Comparison of ENCODE assay signal across 1 cellular context in the genomic region with DNA sequence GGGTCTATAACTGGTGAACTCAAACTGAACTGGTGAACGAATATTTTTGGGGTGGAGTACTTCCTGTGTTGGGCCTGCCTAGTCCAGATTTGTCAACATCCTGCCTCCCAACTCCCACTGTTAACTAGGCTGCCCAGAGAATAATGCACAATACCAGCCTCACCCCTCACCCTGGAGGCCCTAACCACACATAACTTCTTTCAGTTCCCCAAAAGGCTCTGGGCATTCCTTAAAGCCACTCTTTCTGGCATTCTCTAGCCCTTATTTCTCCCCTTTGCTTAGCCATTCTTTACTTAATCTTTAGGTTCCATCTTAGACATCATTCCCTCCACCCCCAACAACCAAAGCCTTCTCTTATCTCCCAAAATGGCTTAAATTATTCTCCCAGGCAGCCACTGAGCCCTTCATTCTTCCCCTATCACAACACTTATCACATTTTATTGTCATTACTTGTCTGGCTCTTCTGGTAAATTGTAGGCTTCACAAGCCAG.
TF ChIP-seq lines count a peak whose summit lies in the region.

No MANE protein-coding gene starts in this region.

TF ChIP-seq in K562, 482 proteins besides CTCF, POLR2A, EP300 and RAD21 (continued from another document and continues in another):
- TF ChIP-seq, protein P1, sequence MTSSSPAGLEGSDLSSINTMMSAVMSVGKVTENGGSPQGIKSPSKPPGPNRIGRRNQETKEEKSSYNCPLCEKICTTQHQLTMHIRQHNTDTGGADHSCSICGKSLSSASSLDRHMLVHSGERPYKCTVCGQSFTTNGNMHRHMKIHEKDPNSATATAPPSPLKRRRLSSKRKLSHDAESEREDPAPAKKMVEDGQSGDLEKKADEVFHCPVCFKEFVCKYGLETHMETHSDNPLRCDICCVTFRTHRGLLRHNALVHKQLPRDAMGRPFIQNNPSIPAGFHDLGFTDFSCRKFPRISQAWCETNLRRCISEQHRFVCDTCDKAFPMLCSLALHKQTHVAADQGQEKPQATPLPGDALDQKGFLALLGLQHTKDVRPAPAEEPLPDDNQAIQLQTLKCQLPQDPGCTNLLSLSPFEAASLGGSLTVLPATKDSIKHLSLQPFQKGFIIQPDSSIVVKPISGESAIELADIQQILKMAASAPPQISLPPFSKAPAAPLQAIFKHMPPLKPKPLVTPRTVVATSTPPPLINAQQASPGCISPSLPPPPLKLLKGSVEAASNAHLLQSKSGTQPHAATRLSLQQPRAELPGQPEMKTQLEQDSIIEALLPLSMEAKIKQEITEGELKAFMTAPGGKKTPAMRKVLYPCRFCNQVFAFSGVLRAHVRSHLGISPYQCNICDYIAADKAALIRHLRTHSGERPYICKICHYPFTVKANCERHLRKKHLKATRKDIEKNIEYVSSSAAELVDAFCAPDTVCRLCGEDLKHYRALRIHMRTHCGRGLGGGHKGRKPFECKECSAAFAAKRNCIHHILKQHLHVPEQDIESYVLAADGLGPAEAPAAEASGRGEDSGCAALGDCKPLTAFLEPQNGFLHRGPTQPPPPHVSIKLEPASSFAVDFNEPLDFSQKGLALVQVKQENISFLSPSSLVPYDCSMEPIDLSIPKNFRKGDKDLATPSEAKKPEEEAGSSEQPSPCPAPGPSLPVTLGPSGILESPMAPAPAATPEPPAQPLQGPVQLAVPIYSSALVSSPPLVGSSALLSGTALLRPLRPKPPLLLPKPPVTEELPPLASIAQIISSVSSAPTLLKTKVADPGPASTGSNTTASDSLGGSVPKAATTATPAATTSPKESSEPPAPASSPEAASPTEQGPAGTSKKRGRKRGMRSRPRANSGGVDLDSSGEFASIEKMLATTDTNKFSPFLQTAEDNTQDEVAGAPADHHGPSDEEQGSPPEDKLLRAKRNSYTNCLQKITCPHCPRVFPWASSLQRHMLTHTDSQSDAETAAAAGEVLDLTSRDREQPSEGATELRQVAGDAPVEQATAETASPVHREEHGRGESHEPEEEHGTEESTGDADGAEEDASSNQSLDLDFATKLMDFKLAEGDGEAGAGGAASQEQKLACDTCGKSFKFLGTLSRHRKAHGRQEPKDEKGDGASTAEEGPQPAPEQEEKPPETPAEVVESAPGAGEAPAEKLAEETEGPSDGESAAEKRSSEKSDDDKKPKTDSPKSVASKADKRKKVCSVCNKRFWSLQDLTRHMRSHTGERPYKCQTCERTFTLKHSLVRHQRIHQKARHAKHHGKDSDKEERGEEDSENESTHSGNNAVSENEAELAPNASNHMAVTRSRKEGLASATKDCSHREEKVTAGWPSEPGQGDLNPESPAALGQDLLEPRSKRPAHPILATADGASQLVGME (CRISPR knock-in tag; IDR thresholded peaks at IDR 0.05): no peak
- TF ChIP-seq, protein P2, sequence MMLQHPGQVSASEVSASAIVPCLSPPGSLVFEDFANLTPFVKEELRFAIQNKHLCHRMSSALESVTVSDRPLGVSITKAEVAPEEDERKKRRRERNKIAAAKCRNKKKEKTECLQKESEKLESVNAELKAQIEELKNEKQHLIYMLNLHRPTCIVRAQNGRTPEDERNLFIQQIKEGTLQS (IDR thresholded peaks at IDR 0.05): no peak
- TF ChIP-seq, protein P2 (CRISPR knock-in tag; conservative IDR thresholded peaks at IDR 0.05): no peak
- TF ChIP-seq GABPA (tag; conservative IDR thresholded peaks at IDR 0.05; ENCODE audit: low read depth) (peak; percentile 51), MAFF (IDR thresholded peaks at IDR 0.05; ENCODE audit: low read length) (no peak), EHMT2 (IDR thresholded peaks at IDR 0.05) (peak; percentile 65), TAF9B (IDR thresholded peaks at IDR 0.05; ENCODE audit: partially characterized antibody) (peak; percentile 24), TRIM24 (IDR thresholded peaks at IDR 0.05) (0 out of 4 replicates have a peak, but pooled peaks of 1 of the 2 experiments have one; percentile 19), NCOA1 (IDR thresholded peaks at IDR 0.05; ENCODE audit: low read depth) (no peak), FOXA3 (CRISPR knock-in tag; conservative IDR thresholded peaks at IDR 0.05 in 1 of 2, IDR thresholded peaks at IDR 0.05 in 1 of 2) (peak in 1 of 2 experiments; percentile 49; a peak in 2 of 4 replicates), MTA1 (IDR thresholded peaks at IDR 0.05; ENCODE audit: borderline replicate concordance) (peak; percentile 23; the same call in 1 of the 2 replicates), ZNF41 (CRISPR knock-in tag; conservative IDR thresholded peaks at IDR 0.05) (no peak), NFIC (IDR thresholded peaks at IDR 0.05) (no peak), LEF1 (IDR thresholded peaks at IDR 0.05) (peak; percentile 80), PHB (CRISPR knock-in tag; IDR thresholded peaks at IDR 0.05) (no peak), NR2C1 (IDR thresholded peaks at IDR 0.05) (no peak), NR2C1 (tag; IDR thresholded peaks at IDR 0.05) (no peak), ZBED1 (IDR thresholded peaks at IDR 0.05) (no peak), YBX1 (IDR thresholded peaks at IDR 0.05) (no peak), EP400 (IDR thresholded peaks at IDR 0.05) (0 out of 2 replicates have a peak, but pooled peaks have one; percentile 39), MTF1 (CRISPR knock-in tag; IDR thresholded peaks at IDR 0.05; ENCODE audit: borderline replicate concordance) (no peak), ZNF589 (CRISPR knock-in tag; IDR thresholded peaks at IDR 0.05; ENCODE audit: low read depth) (peak; percentile 65; the same call in 1 of the 2 replicates), DPF2 (IDR thresholded peaks at IDR 0.05) (peak; percentile 82), SPI1 (IDR thresholded peaks at IDR 0.05; ENCODE audit: borderline replicate concordance, low read depth, low read length) (no peak), MTA2 (IDR thresholded peaks at IDR 0.05; ENCODE audit: low read depth) (no peak), TSC22D4 (tag; IDR thresholded peaks at IDR 0.05) (no peak), SMARCB1 (IDR thresholded peaks at IDR 0.05; ENCODE audit: insufficient read length, low read depth) (no peak), TEAD4 (IDR thresholded peaks at IDR 0.05; ENCODE audit: low read length) (0 out of 2 replicates have a peak, but pooled peaks have one; percentile 23), TEAD4 (CRISPR knock-in tag; IDR thresholded peaks at IDR 0.05; ENCODE audit: borderline replicate concordance) (no peak), ELF4 (CRISPR knock-in tag; IDR thresholded peaks at IDR 0.05) (no peak), POLR3A (IDR thresholded peaks at IDR 0.05; ENCODE audit: borderline replicate concordance, extremely low read depth, insufficient read depth, insufficient read length) (no peak), CSDE1 (IDR thresholded peaks at IDR 0.05) (no peak), HDAC1 (IDR thresholded peaks at IDR 0.05) (peak in 1 of 2 experiments; percentile 45; a peak in 1 of 4 replicates), HDGF (IDR thresholded peaks at IDR 0.05) (no peak), TEAD2 (tag; IDR thresholded peaks at IDR 0.05) (no peak)
- TF ChIP-seq, protein P3, sequence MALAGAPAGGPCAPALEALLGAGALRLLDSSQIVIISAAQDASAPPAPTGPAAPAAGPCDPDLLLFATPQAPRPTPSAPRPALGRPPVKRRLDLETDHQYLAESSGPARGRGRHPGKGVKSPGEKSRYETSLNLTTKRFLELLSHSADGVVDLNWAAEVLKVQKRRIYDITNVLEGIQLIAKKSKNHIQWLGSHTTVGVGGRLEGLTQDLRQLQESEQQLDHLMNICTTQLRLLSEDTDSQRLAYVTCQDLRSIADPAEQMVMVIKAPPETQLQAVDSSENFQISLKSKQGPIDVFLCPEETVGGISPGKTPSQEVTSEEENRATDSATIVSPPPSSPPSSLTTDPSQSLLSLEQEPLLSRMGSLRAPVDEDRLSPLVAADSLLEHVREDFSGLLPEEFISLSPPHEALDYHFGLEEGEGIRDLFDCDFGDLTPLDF (CRISPR knock-in tag; IDR thresholded peaks at IDR 0.05): no peak
- TF ChIP-seq, protein P4, sequence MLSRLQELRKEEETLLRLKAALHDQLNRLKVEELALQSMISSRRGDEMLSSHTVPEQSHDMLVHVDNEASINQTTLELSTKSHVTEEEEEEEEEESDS (CRISPR knock-in tag; IDR thresholded peaks at IDR 0.05): no peak
- TF ChIP-seq, protein P5, sequence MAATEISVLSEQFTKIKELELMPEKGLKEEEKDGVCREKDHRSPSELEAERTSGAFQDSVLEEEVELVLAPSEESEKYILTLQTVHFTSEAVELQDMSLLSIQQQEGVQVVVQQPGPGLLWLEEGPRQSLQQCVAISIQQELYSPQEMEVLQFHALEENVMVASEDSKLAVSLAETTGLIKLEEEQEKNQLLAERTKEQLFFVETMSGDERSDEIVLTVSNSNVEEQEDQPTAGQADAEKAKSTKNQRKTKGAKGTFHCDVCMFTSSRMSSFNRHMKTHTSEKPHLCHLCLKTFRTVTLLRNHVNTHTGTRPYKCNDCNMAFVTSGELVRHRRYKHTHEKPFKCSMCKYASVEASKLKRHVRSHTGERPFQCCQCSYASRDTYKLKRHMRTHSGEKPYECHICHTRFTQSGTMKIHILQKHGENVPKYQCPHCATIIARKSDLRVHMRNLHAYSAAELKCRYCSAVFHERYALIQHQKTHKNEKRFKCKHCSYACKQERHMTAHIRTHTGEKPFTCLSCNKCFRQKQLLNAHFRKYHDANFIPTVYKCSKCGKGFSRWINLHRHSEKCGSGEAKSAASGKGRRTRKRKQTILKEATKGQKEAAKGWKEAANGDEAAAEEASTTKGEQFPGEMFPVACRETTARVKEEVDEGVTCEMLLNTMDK (IDR thresholded peaks at IDR 0.05; ENCODE audit: borderline replicate concordance, insufficient read depth, low read depth, low read length, poor library complexity, severe bottlenecking): no peak
- TF ChIP-seq, protein P6, sequence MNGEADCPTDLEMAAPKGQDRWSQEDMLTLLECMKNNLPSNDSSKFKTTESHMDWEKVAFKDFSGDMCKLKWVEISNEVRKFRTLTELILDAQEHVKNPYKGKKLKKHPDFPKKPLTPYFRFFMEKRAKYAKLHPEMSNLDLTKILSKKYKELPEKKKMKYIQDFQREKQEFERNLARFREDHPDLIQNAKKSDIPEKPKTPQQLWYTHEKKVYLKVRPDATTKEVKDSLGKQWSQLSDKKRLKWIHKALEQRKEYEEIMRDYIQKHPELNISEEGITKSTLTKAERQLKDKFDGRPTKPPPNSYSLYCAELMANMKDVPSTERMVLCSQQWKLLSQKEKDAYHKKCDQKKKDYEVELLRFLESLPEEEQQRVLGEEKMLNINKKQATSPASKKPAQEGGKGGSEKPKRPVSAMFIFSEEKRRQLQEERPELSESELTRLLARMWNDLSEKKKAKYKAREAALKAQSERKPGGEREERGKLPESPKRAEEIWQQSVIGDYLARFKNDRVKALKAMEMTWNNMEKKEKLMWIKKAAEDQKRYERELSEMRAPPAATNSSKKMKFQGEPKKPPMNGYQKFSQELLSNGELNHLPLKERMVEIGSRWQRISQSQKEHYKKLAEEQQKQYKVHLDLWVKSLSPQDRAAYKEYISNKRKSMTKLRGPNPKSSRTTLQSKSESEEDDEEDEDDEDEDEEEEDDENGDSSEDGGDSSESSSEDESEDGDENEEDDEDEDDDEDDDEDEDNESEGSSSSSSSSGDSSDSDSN (IDR thresholded peaks at IDR 0.05; ENCODE audit: borderline replicate concordance in 1 of 2, low read depth in 2 of 2, low read length in 2 of 2): no peak
- TF ChIP-seq, protein P7, sequence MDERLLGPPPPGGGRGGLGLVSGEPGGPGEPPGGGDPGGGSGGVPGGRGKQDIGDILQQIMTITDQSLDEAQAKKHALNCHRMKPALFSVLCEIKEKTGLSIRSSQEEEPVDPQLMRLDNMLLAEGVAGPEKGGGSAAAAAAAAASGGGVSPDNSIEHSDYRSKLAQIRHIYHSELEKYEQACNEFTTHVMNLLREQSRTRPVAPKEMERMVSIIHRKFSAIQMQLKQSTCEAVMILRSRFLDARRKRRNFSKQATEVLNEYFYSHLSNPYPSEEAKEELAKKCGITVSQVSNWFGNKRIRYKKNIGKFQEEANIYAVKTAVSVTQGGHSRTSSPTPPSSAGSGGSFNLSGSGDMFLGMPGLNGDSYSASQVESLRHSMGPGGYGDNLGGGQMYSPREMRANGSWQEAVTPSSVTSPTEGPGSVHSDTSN (CRISPR knock-in tag; IDR thresholded peaks at IDR 0.05; ENCODE audit: low read depth): no peak
- TF ChIP-seq, protein P7 (tag; conservative IDR thresholded peaks at IDR 0.05; ENCODE audit: low read depth): peak; percentile 35
- TF ChIP-seq, protein P8, sequence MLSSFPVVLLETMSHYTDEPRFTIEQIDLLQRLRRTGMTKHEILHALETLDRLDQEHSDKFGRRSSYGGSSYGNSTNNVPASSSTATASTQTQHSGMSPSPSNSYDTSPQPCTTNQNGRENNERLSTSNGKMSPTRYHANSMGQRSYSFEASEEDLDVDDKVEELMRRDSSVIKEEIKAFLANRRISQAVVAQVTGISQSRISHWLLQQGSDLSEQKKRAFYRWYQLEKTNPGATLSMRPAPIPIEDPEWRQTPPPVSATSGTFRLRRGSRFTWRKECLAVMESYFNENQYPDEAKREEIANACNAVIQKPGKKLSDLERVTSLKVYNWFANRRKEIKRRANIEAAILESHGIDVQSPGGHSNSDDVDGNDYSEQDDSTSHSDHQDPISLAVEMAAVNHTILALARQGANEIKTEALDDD (IDR thresholded peaks at IDR 0.05): peak; percentile 92
- TF ChIP-seq, protein P9, sequence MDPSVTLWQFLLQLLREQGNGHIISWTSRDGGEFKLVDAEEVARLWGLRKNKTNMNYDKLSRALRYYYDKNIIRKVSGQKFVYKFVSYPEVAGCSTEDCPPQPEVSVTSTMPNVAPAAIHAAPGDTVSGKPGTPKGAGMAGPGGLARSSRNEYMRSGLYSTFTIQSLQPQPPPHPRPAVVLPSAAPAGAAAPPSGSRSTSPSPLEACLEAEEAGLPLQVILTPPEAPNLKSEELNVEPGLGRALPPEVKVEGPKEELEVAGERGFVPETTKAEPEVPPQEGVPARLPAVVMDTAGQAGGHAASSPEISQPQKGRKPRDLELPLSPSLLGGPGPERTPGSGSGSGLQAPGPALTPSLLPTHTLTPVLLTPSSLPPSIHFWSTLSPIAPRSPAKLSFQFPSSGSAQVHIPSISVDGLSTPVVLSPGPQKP (CRISPR knock-in tag; IDR thresholded peaks at IDR 0.05): no peak
